Comparison of ENCODE assay signal across 21 cellular contexts in the genomic region with DNA sequence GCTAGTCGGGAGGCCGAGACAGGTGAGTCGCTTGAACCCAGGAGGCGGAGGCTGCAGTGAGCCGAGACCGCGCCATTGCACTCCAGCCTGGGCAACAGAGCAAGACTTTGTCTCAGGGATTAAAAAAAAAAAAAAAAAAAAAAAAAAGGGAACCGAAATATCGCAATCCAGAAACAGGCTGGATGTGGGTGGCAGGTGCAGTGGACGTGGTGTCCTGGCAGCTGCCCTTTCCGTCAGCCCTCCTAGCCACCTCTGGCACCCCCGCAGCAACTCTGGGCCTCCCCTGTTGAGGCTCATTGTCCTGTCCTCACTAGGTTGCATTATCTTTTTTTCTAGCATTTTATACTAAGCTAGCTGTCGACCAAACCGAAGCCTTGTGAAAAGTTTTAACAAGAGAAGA.
"Had no signal": no experiment of that assay in that cellular context is flagged by ENCODE, and none has a peak within 500 bp of the region (broad histone marks: within the 10 kb centered on the region; RNA-seq: fewer than 3 reads in every experiment).

No MANE protein-coding gene starts in this region.

- H3K27ac Mint-ChIP-seq: activated CD4-positive, alpha-beta memory T cell treated with anti-CD3 and anti-CD28 coated beads, Interleukin-2, amount 10 ng/mL, durations not matched to agents 7 days and 5 days; activated CD8-positive, alpha-beta memory T cell treated with anti-CD3 and anti-CD28 coated beads, Interleukin-2, amount 10 ng/mL, durations not matched to agents 7 days and 5 days; activated naive CD4-positive, alpha-beta T cell treated with anti-CD3 and anti-CD28 coated beads, Interleukin-2, amount 10 ng/mL, durations not matched to agents 7 days and 5 days; endodermal cell; naive thymus-derived CD8-positive, alpha-beta T cell; neural progenitor cell had no signal

- DNase-seq: activated CD4-positive, alpha-beta memory T cell treated with anti-CD3 and anti-CD28 coated beads, Interleukin-2, amount 10 ng/mL, durations not matched to agents 7 days and 5 days; activated CD4-positive, alpha-beta T cell treated with anti-CD3 and anti-CD28 coated beads for 48 hours; activated CD4-positive, CD25-positive, alpha-beta regulatory T cell; activated CD8-positive, alpha-beta memory T cell treated with anti-CD3 and anti-CD28 coated beads, Interleukin-2, amount 10 ng/mL, durations not matched to agents 7 days and 5 days; activated effector memory CD4-positive, alpha-beta T cell treated with anti-CD3 and anti-CD28 coated beads, Interleukin-2, amount 50 U/mL, for 16 hours; activated naive CD4-positive, alpha-beta T cell treated with anti-CD3 and anti-CD28 coated beads, Interleukin-2, amount 10 ng/mL, durations not matched to agents 7 days and 5 days; activated T-cell treated with anti-CD3 and anti-CD28 coated beads for 4 hours; cerebellar nuclear complex; endodermal cell; heart right ventricle; naive thymus-derived CD8-positive, alpha-beta T cell; stimulated activated CD4-positive, alpha-beta T cell treated with anti-CD3 and anti-CD28 coated beads, Interleukin-15, amount 100 ng/mL, for 24 hours; stimulated activated naive CD4-positive, alpha-beta T cell; testis; trophoblast cell had no signal

- H3K27me3 Mint-ChIP-seq: activated CD4-positive, alpha-beta memory T cell treated with anti-CD3 and anti-CD28 coated beads, Interleukin-2, amount 10 ng/mL, durations not matched to agents 7 days and 5 days; activated CD8-positive, alpha-beta memory T cell treated with anti-CD3 and anti-CD28 coated beads, Interleukin-2, amount 10 ng/mL, durations not matched to agents 7 days and 5 days; activated naive CD4-positive, alpha-beta T cell treated with anti-CD3 and anti-CD28 coated beads, Interleukin-2, amount 10 ng/mL, durations not matched to agents 7 days and 5 days; naive thymus-derived CD8-positive, alpha-beta T cell had no signal

- FAIRE-seq: keratinocyte had no signal

- H3K4me1 ChIP-seq: testis had no signal

- H3K36me3 Mint-ChIP-seq: activated naive CD4-positive, alpha-beta T cell treated with anti-CD3 and anti-CD28 coated beads, Interleukin-2, amount 10 ng/mL, durations not matched to agents 7 days and 5 days; neural progenitor cell had no signal

- H3K9me3 ChIP-seq: testis, vagina had no signal

- H3K4me3 ChIP-seq: coronary artery, heart right ventricle, lung, neural progenitor cell, smooth muscle cell, testis, vagina had no signal

- H3K27me3 ChIP-seq: heart right ventricle, neural progenitor cell, testis, vagina had no signal

- H3K4me1 Mint-ChIP-seq: activated CD4-positive, alpha-beta memory T cell treated with anti-CD3 and anti-CD28 coated beads, Interleukin-2, amount 10 ng/mL, durations not matched to agents 7 days and 5 days; activated CD8-positive, alpha-beta memory T cell treated with anti-CD3 and anti-CD28 coated beads, Interleukin-2, amount 10 ng/mL, durations not matched to agents 7 days and 5 days; activated naive CD4-positive, alpha-beta T cell treated with anti-CD3 and anti-CD28 coated beads, Interleukin-2, amount 10 ng/mL, durations not matched to agents 7 days and 5 days had no signal

- H3K9ac ChIP-seq: neural progenitor cell had no signal

- H3K36me3 ChIP-seq: heart right ventricle, neural progenitor cell, vagina had no signal

- H3K27ac ChIP-seq: coronary artery, heart right ventricle, neural progenitor cell, testis, vagina had no signal

- H3K9me3 Mint-ChIP-seq: activated CD4-positive, alpha-beta memory T cell treated with anti-CD3 and anti-CD28 coated beads, Interleukin-2, amount 10 ng/mL, durations not matched to agents 7 days and 5 days; activated naive CD4-positive, alpha-beta T cell treated with anti-CD3 and anti-CD28 coated beads, Interleukin-2, amount 10 ng/mL, durations not matched to agents 7 days and 5 days; neural progenitor cell had no signal

- H3K4me3 Mint-ChIP-seq: activated CD4-positive, alpha-beta memory T cell treated with anti-CD3 and anti-CD28 coated beads, Interleukin-2, amount 10 ng/mL, durations not matched to agents 7 days and 5 days; activated CD8-positive, alpha-beta memory T cell treated with anti-CD3 and anti-CD28 coated beads, Interleukin-2, amount 10 ng/mL, durations not matched to agents 7 days and 5 days; activated naive CD4-positive, alpha-beta T cell treated with anti-CD3 and anti-CD28 coated beads, Interleukin-2, amount 10 ng/mL, durations not matched to agents 7 days and 5 days; endodermal cell; naive thymus-derived CD8-positive, alpha-beta T cell; neural progenitor cell had no signal
